ENCODE assay signal across 8 cellular contexts in the genomic region with DNA sequence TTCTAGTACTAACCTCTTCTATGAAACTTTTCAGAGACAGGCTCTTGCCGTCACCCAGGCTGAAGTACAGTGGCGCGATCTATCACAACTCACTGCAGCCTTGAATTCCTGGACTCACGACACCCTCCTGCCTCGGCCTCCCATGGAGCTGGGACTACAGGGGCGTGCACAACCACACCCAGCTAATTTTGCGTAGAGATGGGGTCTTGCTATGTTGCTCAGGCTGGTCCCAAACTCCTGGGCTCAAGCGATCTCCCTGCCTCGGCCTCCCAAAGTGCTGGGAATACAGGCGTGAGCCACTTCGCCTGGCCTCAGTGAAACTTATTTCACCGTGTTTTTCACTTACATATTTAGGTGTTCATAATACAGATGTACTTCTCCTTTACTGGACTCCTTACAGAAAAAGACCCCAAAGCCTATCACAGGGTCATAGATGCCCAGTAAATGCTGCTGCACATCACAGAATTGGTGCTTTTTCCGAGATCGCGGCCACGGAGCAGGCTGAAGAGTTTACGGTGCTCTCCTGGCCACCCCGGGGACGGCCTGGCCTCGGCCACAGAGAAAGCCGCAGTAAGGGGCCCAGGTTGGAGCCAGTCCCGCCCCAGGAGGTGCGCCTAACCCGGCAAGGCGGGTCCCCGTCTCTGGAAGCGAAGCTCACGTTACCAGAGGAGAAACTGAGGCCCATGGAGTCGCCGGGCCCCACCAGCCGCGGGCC.
DNase-seq lines count a peak whose midpoint lies in the region; ATAC-seq lines count a peak whose summit lies in the region.

No MANE protein-coding gene starts in this region.

- H3K36me3 Mint-ChIP-seq in stimulated activated naive CD8-positive, alpha-beta T cell treated with anti-CD3 and anti-CD28 coated beads, Interleukin-15, Interleukin-2, amounts not matched to agents 100 ng/mL and 50 ng/mL, for 24 hours (ENCODE audit: low read depth) = peaks cover 17% of the 10 kb centered on the region

- H3K9me3 ChIP-seq in adipocyte (ENCODE audit: control insufficient read depth, low read length) (no peaks in the 10 kb centered on the region), iPS-18c (ENCODE audit: control insufficient read depth, insufficient read depth, low read length) (no peaks in the 10 kb centered on the region), stomach smooth muscle (ENCODE audit: control insufficient read depth in 2 of 2, low read length in 2 of 2) (no peaks in the 10 kb centered on the region)

- no peaks in the 10 kb centered on the region for H3K27me3 Mint-ChIP-seq in stimulated activated naive CD8-positive, alpha-beta T cell treated with anti-CD3 and anti-CD28 coated beads, Interleukin-15, Interleukin-2, amounts not matched to agents 100 ng/mL and 50 ng/mL, for 24 hours

- H3K27ac Mint-ChIP-seq in stimulated activated naive CD8-positive, alpha-beta T cell treated with anti-CD3 and anti-CD28 coated beads, Interleukin-15, Interleukin-2, amounts not matched to agents 100 ng/mL and 50 ng/mL, for 24 hours = peak overlapping the region; percentile 97

- H3K4me1 ChIP-seq in adipocyte (ENCODE audit: control insufficient read depth, insufficient read depth, low read length) = peaks cover 22% of the 10 kb centered on the region
- H3K4me1 ChIP-seq in stomach smooth muscle (ENCODE audit: control insufficient read depth, insufficient read depth, low read length) = peaks cover 25% of the 10 kb centered on the region

- ATAC-seq in stimulated activated naive CD8-positive, alpha-beta T cell treated with anti-CD3 and anti-CD28 coated beads, Interleukin-15, Interleukin-2, amounts not matched to agents 100 U/mL and 50 U/mL, for 24 hours = no peak
- ATAC-seq in HG03521 (IDR thresholded peaks at IDR 0.05; ENCODE audit: unreplicated experiment) = peak; percentile 18

- no peak for DNase-seq in stimulated activated naive CD8-positive, alpha-beta T cell treated with anti-CD3 and anti-CD28 coated beads, Interleukin-15, Interleukin-2, amounts not matched to agents 100 U/mL and 50 U/mL, for 24 hours
- DNase-seq in adipocyte (ENCODE audit: low read depth) (peak; percentile 37), LoVo (ENCODE audit: low spot score) (no peak)
- DNase-seq in stimulated activated CD8-positive, alpha-beta memory T cell treated with anti-CD3 and anti-CD28 coated beads, Interleukin-4, amount 100 ng/mL, for 48 hours = no peak

- H3K4me3 Mint-ChIP-seq in stimulated activated naive CD8-positive, alpha-beta T cell treated with anti-CD3 and anti-CD28 coated beads, Interleukin-15, Interleukin-2, amounts not matched to agents 100 ng/mL and 50 ng/mL, for 24 hours = peak overlapping the region; percentile 94

- H3K4me3 ChIP-seq in adipocyte (ENCODE audit: low read length) = peak overlapping the region; percentile 88
- H3K4me3 ChIP-seq in iPS-18c (ENCODE audit: insufficient read depth, low read depth, low read length) = peak overlapping the region; percentile 91
- H3K4me3 ChIP-seq in stomach smooth muscle (ENCODE audit: low read length in 2 of 2) = peak overlapping the region; percentile 87 to 88

- H3K4me1 Mint-ChIP-seq in stimulated activated naive CD8-positive, alpha-beta T cell treated with anti-CD3 and anti-CD28 coated beads, Interleukin-15, Interleukin-2, amounts not matched to agents 100 ng/mL and 50 ng/mL, for 24 hours (ENCODE audit: low read depth) = peaks cover 30% of the 10 kb centered on the region

- H3K27ac ChIP-seq in stomach smooth muscle (ENCODE audit: low read length) = peak overlapping the region; percentile 80

- H3K27me3 ChIP-seq in adipocyte (replicated peaks; ENCODE audit: control insufficient read depth, insufficient read depth, low read length) = no peaks in the 10 kb centered on the region
- no peaks in the 10 kb centered on the region for H3K27me3 ChIP-seq in stomach smooth muscle (ENCODE audit: control insufficient read depth in 1 of 2, insufficient read depth in 2 of 2, low read length in 2 of 2)

- peaks cover 26% of the 10 kb centered on the region for H3K36me3 ChIP-seq in adipocyte (ENCODE audit: control insufficient read depth, insufficient read depth, low read length, severe bottlenecking)
- peaks cover 20% of the 10 kb centered on the region in 2 donors for H3K36me3 ChIP-seq in stomach smooth muscle (ENCODE audit: control insufficient read depth in 2 of 2, insufficient read depth in 2 of 2, low read length in 2 of 2)

- H3K9ac ChIP-seq in adipocyte (ENCODE audit: low read length) (peak overlapping the region; percentile 93), stomach smooth muscle (ENCODE audit: low read length in 2 of 2) (peak overlapping the region; percentile 91 to 96)

- H3K9me3 Mint-ChIP-seq in stimulated activated naive CD8-positive, alpha-beta T cell treated with anti-CD3 and anti-CD28 coated beads, Interleukin-15, Interleukin-2, amounts not matched to agents 100 ng/mL and 50 ng/mL, for 24 hours = no peaks in the 10 kb centered on the region
